8 cellular contexts compared by ENCODE assay signal in genomic region chr22:50474711-50475651, GRCh38. TPM values are rescaled to one million over a fixed set of nuclear protein-coding genes. Genes with fewer than 3 reads are reported as not detected.
DNase-seq lines count a peak whose midpoint lies in the region; ATAC-seq and TF ChIP-seq lines count a peak whose summit lies in the region.

SBF1 (minus strand) TSS chr22:50475035; CDS start chr22:50474840, 195 bp downstream.

- POLR2A ChIA-PET in SK-N-SH (lab: Yijun Ruan, JAX) = interaction anchor here (1.0 kb wide), 1 partner anchor 37 kb away, joined by 3 read pairs; no protein-coding TSS in a partner anchor

- H3F3A ChIP-seq in Loucy (ENCODE audit: low read depth) (0 out of 2 replicates have a peak, but pooled peaks cover 7% of the 10 kb centered on the region), SK-N-SH (replicated peaks; ENCODE audit: insufficient read depth) (no peaks in the 10 kb centered on the region)

- TF ChIP-seq POLR2A in gastroesophageal sphincter (IDR thresholded peaks at IDR 0.05) = peak; percentile 65 to 91

- H3K9me3 ChIP-seq in Loucy (ENCODE audit: insufficient read depth, low read depth, low read length) (no peaks in the 10 kb centered on the region), SK-N-SH (no peaks in the 10 kb centered on the region), gastroesophageal sphincter (no peaks in the 10 kb centered on the region), neuronal stem cell (replicated peaks in 1 of 2; ENCODE audit: control insufficient read depth in 2 of 2, insufficient read depth in 1 of 2, low read depth in 1 of 2, low read length in 2 of 2) (peaks cover 2 to 4% of the 10 kb centered on the region in 2 donors)

- H3K4me2 ChIP-seq in Loucy (ENCODE audit: low read depth, low read length, poor library complexity, severe bottlenecking) (peak within 1 kb of the TSS; percentile 94), SK-N-SH (peak within 1 kb of the TSS; percentile 90), neuronal stem cell (ENCODE audit: insufficient read depth, low read length, poor library complexity, severe bottlenecking) (peak within 1 kb of the TSS; percentile 100)

- no peak within 1 kb of the TSS for H4K8ac ChIP-seq in neuronal stem cell (ENCODE audit: low read depth, low read length)

- TF ChIP-seq EP300 in SK-N-SH (IDR thresholded peaks at IDR 0.05; ENCODE audit: borderline replicate concordance in 1 of 2, low read depth in 1 of 2, low read length in 1 of 2) (no peak), gastroesophageal sphincter (IDR thresholded peaks at IDR 0.05) (no peak)

- no peak for TF ChIP-seq RAD21 in SK-N-SH (IDR thresholded peaks at IDR 0.05; ENCODE audit: low read length)

- CTCF ChIA-PET in SK-N-SH (lab: Yijun Ruan, JAX) = interaction anchor here (0.6 to 5.1 kb wide), 5 partner anchors 9 to 231 kb away, joined by 3 to 24 read pairs (median 3); no protein-coding TSS in a partner anchor

- no peaks in the 10 kb centered on the region for H3K9me2 ChIP-seq in Loucy (replicated peaks; ENCODE audit: low read depth, low read length)
- H3K9me2 ChIP-seq in SK-N-SH = no peaks in the 10 kb centered on the region

- DNase-seq in EH (ENCODE audit: low read depth) (peak; percentile 89), GOT3 (lab: John Stamatoyannopoulos, UW) (peak; percentile 71), SK-N-SH (peak; percentile 100), neuronal stem cell (ENCODE audit: low spot score) (peak; percentile 91), stromal cell of bone marrow (ENCODE audit: low read depth) (peak; percentile 76)
- DNase-seq in activated naive CD4-positive, alpha-beta T cell treated with anti-CD3 and anti-CD28 coated beads, Interleukin-2, amount 50 U/mL, for 16 hours = peak; percentile 91

- H3K27me3 ChIP-seq in Loucy (ENCODE audit: insufficient read depth, low read length, poor library complexity, severe bottlenecking) = no peaks in the 10 kb centered on the region
- no peaks in the 10 kb centered on the region for H3K27me3 ChIP-seq in SK-N-SH (ENCODE audit: insufficient read depth)
- H3K27me3 ChIP-seq in gastroesophageal sphincter = peaks cover 14% of the 10 kb centered on the region
- peaks cover 0 to 9% (median 4%) of the 10 kb centered on the region in 3 experiments for H3K27me3 ChIP-seq in neuronal stem cell (ENCODE audit: control insufficient read depth in 3 of 3, insufficient read depth in 3 of 3, low read depth in 1 of 3, low read length in 3 of 3)

- H2BK15ac ChIP-seq in neuronal stem cell (ENCODE audit: low read length) = peak within 1 kb of the TSS; percentile 93

- peak within 1 kb of the TSS; percentile 56 for H3K14ac ChIP-seq in neuronal stem cell (ENCODE audit: low read length)

- H3K27ac ChIP-seq in SK-N-SH (ENCODE audit: low read depth in 2 of 2, low read length in 1 of 2) = peak within 1 kb of the TSS; percentile 38 to 72; a peak in 2 of 4 replicates
- H3K27ac ChIP-seq in gastroesophageal sphincter = peak within 1 kb of the TSS; percentile 44 to 94 (median 91)
- H3K27ac ChIP-seq in neuronal stem cell (replicated peaks; ENCODE audit: low read length) = no peak within 1 kb of the TSS

- peaks cover 42% of the 10 kb centered on the region for H3K79me1 ChIP-seq in neuronal stem cell (ENCODE audit: low read depth, low read length)

- peak within 1 kb of the TSS; percentile 6 for H3K4ac ChIP-seq in neuronal stem cell (ENCODE audit: low read length)

- H3K9ac ChIP-seq in Loucy (ENCODE audit: low read depth, low read length, poor library complexity, severe bottlenecking) (peak within 1 kb of the TSS; percentile 85), SK-N-SH (peak within 1 kb of the TSS; percentile 76), neuronal stem cell (ENCODE audit: low read depth, low read length, poor library complexity) (peak within 1 kb of the TSS; percentile 99)

- TF ChIP-seq CTCF in Loucy (conservative IDR thresholded peaks at IDR 0.05; ENCODE audit: low read length) = no peak
- TF ChIP-seq CTCF in SK-N-SH (IDR thresholded peaks at IDR 0.05) = no peak
- no peak for TF ChIP-seq CTCF in gastroesophageal sphincter (IDR thresholded peaks at IDR 0.05)

- H4K20me1 ChIP-seq in Loucy (ENCODE audit: insufficient read depth, low read length, poor library complexity, severe bottlenecking) (peaks cover 25% of the 10 kb centered on the region), SK-N-SH (ENCODE audit: insufficient read depth) (peaks cover 42% of the 10 kb centered on the region)

- peak within 1 kb of the TSS; percentile 3 for H2BK120ac ChIP-seq in neuronal stem cell (ENCODE audit: low read depth, low read length)

- 11% methylated on average over 9 of the region's 97 CpGs for WGBS in SK-N-SH (ENCODE audit: low lambda C conversion rate)
- 30% methylated on average over 2 of the region's 97 CpGs; no CpG with 5 or more reads in 1 of the 2 donors for WGBS in gastroesophageal sphincter (ENCODE audit: low coverage in 1 of 2), 2 donors
- no CpG with 5 or more reads among the region's 97 CpGs for WGBS in neuronal stem cell (ENCODE audit: extremely low coverage in 2 of 2, insufficient read length in 2 of 2, insufficient replicate concordance in 1 of 2), 2 donors

- H2BK5ac ChIP-seq in neuronal stem cell (ENCODE audit: low read length) = peak within 1 kb of the TSS; percentile 39

- H2BK12ac ChIP-seq in neuronal stem cell (ENCODE audit: low read length) = peak within 1 kb of the TSS; percentile 73

- H3K79me2 ChIP-seq in Loucy (ENCODE audit: insufficient read depth, low read length) (peaks cover 45% of the 10 kb centered on the region), SK-N-SH (ENCODE audit: insufficient read depth) (peaks cover 43% of the 10 kb centered on the region)

- H2AK5ac ChIP-seq in neuronal stem cell (ENCODE audit: low read depth, low read length) = peak within 1 kb of the TSS; percentile 98

- ATAC-seq in gastroesophageal sphincter = peak; percentile 98

- peaks cover 47% of the 10 kb centered on the region for H3K4me1 ChIP-seq in Loucy (ENCODE audit: insufficient read depth, low read length, poor library complexity, severe bottlenecking)
- H3K4me1 ChIP-seq in SK-N-SH (ENCODE audit: control insufficient read depth in 1 of 2, insufficient read depth in 2 of 2, low read depth in 1 of 2, low read length in 1 of 2) = peaks cover under 1 to 39% of the 10 kb centered on the region in 2 experiments; a peak in 2 of 4 replicates
- peaks cover 0 to 50% (median 43%) of the 10 kb centered on the region in 3 donors for H3K4me1 ChIP-seq in gastroesophageal sphincter
- H3K4me1 ChIP-seq in neuronal stem cell (ENCODE audit: control insufficient read depth in 2 of 2, insufficient read depth in 1 of 2, low read depth in 1 of 2, low read length in 2 of 2) = peaks cover 10 to 15% of the 10 kb centered on the region in 2 donors

- no peaks in the 10 kb centered on the region for H3K36me3 ChIP-seq in Loucy (ENCODE audit: insufficient read depth, low read length)
- peaks cover 0 to 2% of the 10 kb centered on the region in 2 experiments for H3K36me3 ChIP-seq in SK-N-SH (replicated peaks in 1 of 2; ENCODE audit: control insufficient read depth in 1 of 2, insufficient read depth in 2 of 2, low read length in 1 of 2)
- H3K36me3 ChIP-seq in gastroesophageal sphincter = peaks cover 0 to 8% of the 10 kb centered on the region in 2 donors
- H3K36me3 ChIP-seq in neuronal stem cell (replicated peaks in 1 of 2; ENCODE audit: control insufficient read depth in 2 of 2, insufficient read depth in 2 of 2, low read length in 2 of 2) = peaks cover 0 to 25% of the 10 kb centered on the region in 2 donors

- H3K23ac ChIP-seq in neuronal stem cell (ENCODE audit: low read depth, low read length, poor library complexity) = peak within 1 kb of the TSS; percentile 97

- H2AFZ ChIP-seq in Loucy (ENCODE audit: low read length) (peak within 1 kb of the TSS; percentile 88), SK-N-SH (ENCODE audit: low read depth) (peak within 1 kb of the TSS; percentile 92), neuronal stem cell (ENCODE audit: low read length) (peak within 1 kb of the TSS; percentile 97)

- H3K4me3 ChIP-seq in Loucy (ENCODE audit: low read length, poor library complexity, severe bottlenecking) (peak within 1 kb of the TSS; percentile 72), SK-N-SH (ENCODE audit: low read depth in 2 of 2, low read length in 1 of 2) (peak within 1 kb of the TSS; percentile 77 to 88), gastroesophageal sphincter (peak within 1 kb of the TSS; percentile 72 to 96), neuronal stem cell (ENCODE audit: low read length in 2 of 2) (peak within 1 kb of the TSS; percentile 80 to 95)

- H3K18ac ChIP-seq in neuronal stem cell (ENCODE audit: low read length) = peak within 1 kb of the TSS; percentile 97

- no peak within 1 kb of the TSS for H4K91ac ChIP-seq in neuronal stem cell (ENCODE audit: low read depth, low read length, poor library complexity)

TF ChIP-seq in SK-N-SH, 30 proteins besides CTCF, POLR2A, EP300 and RAD21 (continues in another document):
- TF ChIP-seq REST (IDR thresholded peaks at IDR 0.05; ENCODE audit: low read depth, low read length) (no peak), YY1 (IDR thresholded peaks at IDR 0.05; ENCODE audit: low read depth) (0 out of 2 replicates have a peak, but pooled peaks have one; percentile 19)

RNA-seq across cellular contexts. Expression of gene SBF1, which starts in this region (rescaled TPM):
- 24.2 and 29.1 TPM in 2 replicates for polyA plus RNA-seq in SK-N-SH (2012; rRNA removed)
- 7.5 and 15.9 TPM in 2 replicates for polyA plus RNA-seq in SK-N-SH (2012; cell fraction: cytosol; rRNA removed)
- 95.7 and 113 TPM in 2 replicates for polyA plus RNA-seq in SK-N-SH (2012; cell fraction: nucleus; rRNA removed)
- 100 to 1,000 TPM in 1 of 4 donors, 10 to 100 TPM in 3; 63.7 to 122 (median 64.4) TPM for total RNA-seq in gastroesophageal sphincter
- polyA plus RNA-seq in neuronal stem cell (2013, experiment 1 of 2) = 39.3 TPM
- 38.7 TPM for polyA plus RNA-seq in neuronal stem cell (2013, experiment 2 of 2)
